Comparison of ENCODE assay signal across 8 cellular contexts in genomic region chr17:58083491-58084316, GRCh38. TPM values are rescaled to one million over a fixed set of nuclear protein-coding genes. Genes with fewer than 3 reads are reported as not detected.
DNase-seq lines count a peak whose midpoint lies in the region; ATAC-seq, FAIRE-seq and TF ChIP-seq lines count a peak whose summit lies in the region.

No MANE protein-coding gene starts in this region.

- CTCF ChIA-PET in A549 (lab: Yijun Ruan, JAX) = interaction anchor here (0.7 to 1.0 kb wide), 2 partner anchors 24 to 205 kb away, joined by 3 read pairs; no protein-coding TSS in a partner anchor

- no peaks in the 10 kb centered on the region for H3K9me3 ChIP-seq in A549
- H3K9me3 ChIP-seq in osteoblast (ENCODE audit: low read depth, low read length) = no peaks in the 10 kb centered on the region
- no peaks in the 10 kb centered on the region for H3K9me3 ChIP-seq in thoracic aorta

- H3K4me3 ChIP-seq in A549 = peak overlapping the region; percentile 95
- peak overlapping the region; percentile 90 for H3K4me3 ChIP-seq in osteoblast (ENCODE audit: insufficient read depth, low read length)
- peak overlapping the region; percentile 99 for H3K4me3 ChIP-seq in thoracic aorta

- no peak overlapping the region for H2AFZ ChIP-seq in osteoblast (ENCODE audit: low read length)

- H3K4me1 ChIP-seq in A549 = peaks cover 18% of the 10 kb centered on the region
- peaks cover 18% of the 10 kb centered on the region for H3K4me1 ChIP-seq in osteoblast (ENCODE audit: insufficient read depth, low read length)
- peaks cover 20 to 44% of the 10 kb centered on the region in 2 donors for H3K4me1 ChIP-seq in thoracic aorta (ENCODE audit: control insufficient read depth in 1 of 2, low read depth in 2 of 2)

- peak overlapping the region; percentile 97 for H3K4me2 ChIP-seq in A549
- peak overlapping the region; percentile 98 for H3K4me2 ChIP-seq in osteoblast (ENCODE audit: insufficient read depth, low read length)

- ATAC-seq in A549 (peak; percentile 72 to 75), GM18867 (IDR thresholded peaks at IDR 0.05; ENCODE audit: unreplicated experiment) (peak; percentile 58), HG03097 (IDR thresholded peaks at IDR 0.05; ENCODE audit: low FRiP score, unreplicated experiment) (peak; percentile 35), thoracic aorta (ENCODE audit: insufficient number of reproducible peaks, low FRiP score, low read depth) (peak; percentile 77)

- 0 out of 5 replicates have a peak, but pooled peaks of 1 of the 2 experiments have one; percentile 0 for TF ChIP-seq EP300 in A549 (IDR thresholded peaks at IDR 0.05)

- peaks cover 45% of the 10 kb centered on the region for H4K20me1 ChIP-seq in osteoblast (ENCODE audit: insufficient read depth, low read length)

- TF ChIP-seq CTCF in A549 (IDR thresholded peaks at IDR 0.05) = no peak; the same call in 2 of the 3 replicates
- TF ChIP-seq CTCF in osteoblast (IDR thresholded peaks at IDR 0.05; ENCODE audit: extremely low read depth, low read depth, low read length) = no peak
- TF ChIP-seq CTCF in thoracic aorta (IDR thresholded peaks at IDR 0.05) = no peak

- POLR2A ChIA-PET in A549 (lab: Yijun Ruan, JAX) = interaction anchor here (0.5 to 3.6 kb wide), 22 partner anchors 8 to 1407 kb away, joined by 3 to 86 read pairs (median 5); partner anchors contain the start of genes MRPS23, SRSF1 and VEZF1

- peak; percentile 29 for TF ChIP-seq POLR2A in A549 (IDR thresholded peaks at IDR 0.05; ENCODE audit: low read length)

- H3K27ac ChIP-seq in A549 (peak overlapping the region; percentile 85 to 90), osteoblast (ENCODE audit: low read depth, low read length) (peak overlapping the region; percentile 66), thoracic aorta (peak overlapping the region; percentile 88 to 94)

- DNase-seq in A549 (ENCODE audit: low read depth in 1 of 2, low spot score in 1 of 2) (peak; percentile 46 to 65), RCC 7860 (ENCODE audit: low spot score) (peak; percentile 34), germinal center (ENCODE audit: low spot score) (peak; percentile 81), osteoblast (ENCODE audit: insufficient read length, low spot score, missing footprints) (peak; percentile 97), thoracic aorta (ENCODE audit: low spot score) (no peak)
- peak; percentile 89 for DNase-seq in activated effector memory CD4-positive, alpha-beta T cell treated with anti-CD3 and anti-CD28 coated beads, Interleukin-2, amount 50 U/mL, for 16 hours

- TF ChIP-seq RAD21 in A549 (conservative IDR thresholded peaks at IDR 0.05 in 1 of 2, IDR thresholded peaks at IDR 0.05 in 1 of 2) = no peak

- H3K79me2 ChIP-seq in osteoblast (ENCODE audit: insufficient read depth, low read length) = peaks cover 54% of the 10 kb centered on the region

- FAIRE-seq in A549 (lab: Jason Lieb, UNC) (no peak), RCC 7860 (lab: Jason Lieb, UNC) (no peak)

- peaks cover 26% of the 10 kb centered on the region for H3K36me3 ChIP-seq in osteoblast (ENCODE audit: insufficient read depth, low read length)
- peaks cover 4% of the 10 kb centered on the region for H3K36me3 ChIP-seq in thoracic aorta

- WGBS in A549 (ENCODE audit: missing lambda C conversion rate) = 4% methylated on average over 9 of the region's 92 CpGs

- H3K27me3 ChIP-seq in osteoblast (ENCODE audit: insufficient read depth, low read length) (peaks cover 9% of the 10 kb centered on the region), thoracic aorta (replicated peaks; ENCODE audit: insufficient read depth) (no peaks in the 10 kb centered on the region)

TF ChIP-seq in A549, 52 proteins besides CTCF, POLR2A, EP300 and RAD21:
- 0 out of 3 replicates have a peak, but pooled peaks have one; percentile 13 for TF ChIP-seq BCL3 (IDR thresholded peaks at IDR 0.05)
- no peak for TF ChIP-seq FOSB (CRISPR knock-in tag; IDR thresholded peaks at IDR 0.05)
- no peak for TF ChIP-seq CEBPB (IDR thresholded peaks at IDR 0.05)
- no peak for TF ChIP-seq FOXS1 (CRISPR knock-in tag; IDR thresholded peaks at IDR 0.05)
- peak; percentile 61 to 66; a peak in 3 of 5 replicates for TF ChIP-seq JUN (IDR thresholded peaks at IDR 0.05)
- TF ChIP-seq KDM1A (IDR thresholded peaks at IDR 0.05; ENCODE audit: low read depth) = no peak
- TF ChIP-seq PHF8 (IDR thresholded peaks at IDR 0.05; ENCODE audit: borderline replicate concordance, low read depth) = peak; percentile 94
- TF ChIP-seq BHLHE40 (IDR thresholded peaks at IDR 0.05; ENCODE audit: low read depth, low read length) = no peak
- TF ChIP-seq TFCP2L1 (CRISPR knock-in tag; IDR thresholded peaks at IDR 0.05) = peak; percentile 32; the same call in 1 of the 2 replicates
- TF ChIP-seq REST (IDR thresholded peaks at IDR 0.05) = no peak
- TF ChIP-seq MAX (IDR thresholded peaks at IDR 0.05) = peak; percentile 41; the same call in 1 of the 2 replicates

RNA-seq across cellular contexts. Expression of gene DYNLL2, which starts 0.5 kb away (rescaled TPM):
- polyA plus RNA-seq in A549 (2011; rRNA removed) (19.6 TPM in 2 replicates), A549 (2017; fragmentation: RNase III; extraction: RNeasy Plus Mini Kit Qiagen cat#74134 plus additional on column Dnase treatment) (33.2 to 34.1 TPM (median 33.7 TPM) in 3 replicates)
- polyA plus RNA-seq in A549 (2012; cell fraction: cytosol; rRNA removed) = 11.2 and 12.0 TPM in 2 replicates
- 6.1 and 7.7 TPM in 2 replicates for polyA plus RNA-seq in A549 (2012; cell fraction: nucleus; rRNA removed)
- polyA minus RNA-seq in A549 (2011; rRNA and poly(A)+ RNA removed) = 13.6 and 13.9 TPM in 2 replicates
- total RNA-seq in osteoblast (9.7 and 9.8 TPM in 2 replicates), thoracic aorta (10 to 100 TPM; 20.6 to 28.5 TPM)
